8 cellular contexts compared by ENCODE assay signal in the genomic region with DNA sequence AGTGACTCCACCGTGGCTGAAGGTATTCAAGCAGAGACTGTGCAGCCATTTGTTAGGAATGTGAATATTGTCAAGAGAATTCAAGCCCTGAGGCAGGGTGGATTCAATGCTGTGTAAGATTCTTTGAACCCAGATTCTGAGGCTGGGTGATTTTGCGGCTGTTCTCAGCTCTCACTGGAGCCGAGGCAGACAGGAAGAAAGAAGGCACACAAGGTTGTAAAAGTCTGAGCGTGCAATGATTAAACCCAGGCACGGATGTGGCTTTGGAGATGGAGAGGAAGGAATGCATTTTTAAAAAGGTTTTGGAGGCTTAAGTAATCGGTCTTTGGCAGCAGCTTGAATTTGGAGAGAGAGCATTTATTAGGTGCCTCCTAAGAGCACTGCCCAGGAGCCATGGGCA.
DNase-seq lines count a peak whose midpoint lies in the region; FAIRE-seq and TF ChIP-seq lines count a peak whose summit lies in the region.
"Had no signal": no experiment of that assay in that cellular context is flagged by ENCODE, and none has a peak within 500 bp of the region (broad histone marks: within the 10 kb centered on the region; RNA-seq: fewer than 3 reads in every experiment).

No MANE protein-coding gene starts in this region.

- H3K4me1 ChIP-seq in SJSA1 (replicated peaks): peaks cover 25% of the 10 kb centered on the region
- H3K4me1 ChIP-seq in small intestine (ENCODE audit: control insufficient read depth in 2 of 2, insufficient read depth in 1 of 2, low read depth in 1 of 2, low read length in 1 of 2): no peaks in the 10 kb centered on the region
- peaks cover 0 to 23% (median 8%) of the 10 kb centered on the region in 3 donors for H3K4me1 ChIP-seq in esophagus squamous epithelium

- peak; percentile 82 for DNase-seq in GM03348 (ENCODE audit: low spot score)
- DNase-seq in SJSA1 (ENCODE audit: low read depth in 1 of 2, low spot score in 2 of 2): peak; percentile 53 to 54
- peak; percentile 81 for DNase-seq in epidermal melanocyte (ENCODE audit: insufficient read length, low spot score)
- peak; percentile 39 for DNase-seq in small intestine
- DNase-seq in esophagus squamous epithelium (lab: John Stamatoyannopoulos, UW): no peak
- no peak for DNase-seq in DMS53 treated with DMSO at 0.1 percent for 48 hours (lab: John Stamatoyannopoulos, UW; ENCODE audit: unreplicated experiment)
- no peak for DNase-seq in activated CD4-positive, CD25-positive, alpha-beta regulatory T cell (lab: John Stamatoyannopoulos, UW)
- DNase-seq: cerebellar nuclear complex had no signal

- H3K27me3 ChIP-seq in SJSA1 (replicated peaks) (no peaks in the 10 kb centered on the region), small intestine (ENCODE audit: control insufficient read depth in 2 of 2, insufficient read depth in 2 of 2, low read length in 2 of 2) (no peaks in the 10 kb centered on the region), esophagus squamous epithelium (peaks cover 0 to 11% (median 0%) of the 10 kb centered on the region in 4 donors)

- no peaks in the 10 kb centered on the region for H3K36me3 ChIP-seq in SJSA1
- H3K36me3 ChIP-seq in small intestine (ENCODE audit: control insufficient read depth in 2 of 2, insufficient read depth in 2 of 2, low read length in 2 of 2): no peaks in the 10 kb centered on the region
- H3K36me3 ChIP-seq in esophagus squamous epithelium: no peaks in the 10 kb centered on the region

- TF ChIP-seq CTCF in esophagus squamous epithelium (IDR thresholded peaks at IDR 0.05): no peak

- intact Hi-C loops in esophagus squamous epithelium (cut with DNase I): loop anchor here (10.0 kb wide), 2 partner anchors 195 to 615 kb away; no protein-coding TSS in a partner anchor

- H3K27ac ChIP-seq in SJSA1: peak overlapping the region; percentile 20; the same call in 1 of the 2 replicates
- no peak overlapping the region for H3K27ac ChIP-seq in small intestine (ENCODE audit: low read depth in 1 of 2, low read length in 1 of 2)
- H3K27ac ChIP-seq in esophagus squamous epithelium: no peak overlapping the region

- no peak overlapping the region for H3K4me3 ChIP-seq in SJSA1
- no peak overlapping the region for H3K4me3 ChIP-seq in small intestine (ENCODE audit: low read depth in 1 of 2, low read length in 2 of 2)
- no peak overlapping the region for H3K4me3 ChIP-seq in esophagus squamous epithelium

- WGBS in small intestine, 3 donors: 4 to 16% (median 15%) methylated on average over 6 of the region's 6 CpGs
- 17 to 26% methylated on average over 6 of the region's 6 CpGs for WGBS in esophagus squamous epithelium, 2 donors

- H3K9me3 ChIP-seq in SJSA1 (replicated peaks) (no peaks in the 10 kb centered on the region), small intestine (ENCODE audit: control insufficient read depth, low read depth) (no peaks in the 10 kb centered on the region), esophagus squamous epithelium (no peaks in the 10 kb centered on the region)

- TF ChIP-seq POLR2A in esophagus squamous epithelium (IDR thresholded peaks at IDR 0.05): no peak

- no peak for FAIRE-seq in small intestine (lab: Jason Lieb, UNC)

Comparison
In these comparisons a context has a peak if more than half of its experiments do, and no peak if none do; other contexts are left out.
1. DNase-seq: peak in GM03348 (single experiment), SJSA1 (2 of 2), epidermal melanocyte (single experiment) and small intestine (single experiment); none in esophagus squamous epithelium (single experiment), DMS53 treated with DMSO at 0.1 percent for 48 hours (single experiment) and activated CD4-positive, CD25-positive, alpha-beta regulatory T cell (0 of 4).